ENCODE assay signal across 1 cellular context in genomic region chr6:138468320-138469015, GRCh38.
TF ChIP-seq lines count a peak whose summit lies in the region.

No MANE protein-coding gene starts in this region.

TF ChIP-seq in HepG2, 621 proteins besides CTCF, POLR2A, EP300 and RAD21 (continued from another document and continues in another):
- TF ChIP-seq ZBTB40 (IDR thresholded peaks at IDR 0.05) (no peak), ZBTB40 (CRISPR knock-in tag; IDR thresholded peaks at IDR 0.05) (no peak), KDM1A (CRISPR knock-in tag; IDR thresholded peaks at IDR 0.05) (peak; percentile 27; the same call in 1 of the 2 replicates), CEBPB (IDR thresholded peaks at IDR 0.05; ENCODE audit: borderline replicate concordance, low read depth, low read length) (peak; percentile 90), ZFP90 (CRISPR knock-in tag; IDR thresholded peaks at IDR 0.05; ENCODE audit: borderline replicate concordance) (no peak), POLR2G (IDR thresholded peaks at IDR 0.05; ENCODE audit: low read depth, low read length) (no peak), GABPA (IDR thresholded peaks at IDR 0.05; ENCODE audit: low read depth, low read length) (no peak), GABPA (CRISPR knock-in tag; IDR thresholded peaks at IDR 0.05; ENCODE audit: low read depth) (no peak), RFX1 (IDR thresholded peaks at IDR 0.05) (no peak), ZGPAT (CRISPR knock-in tag; IDR thresholded peaks at IDR 0.05) (0 out of 2 replicates have a peak, but pooled peaks have one; percentile 22), RBM39 (IDR thresholded peaks at IDR 0.05; ENCODE audit: low read depth, low read length, poor library complexity, severe bottlenecking) (no peak), FOXA3 (CRISPR knock-in tag; IDR thresholded peaks at IDR 0.05) (peak; percentile 78), RARA (CRISPR knock-in tag; IDR thresholded peaks at IDR 0.05) (peak; percentile 31; the same call in 1 of the 2 replicates), ZKSCAN8 (CRISPR knock-in tag; IDR thresholded peaks at IDR 0.05; ENCODE audit: borderline replicate concordance) (no peak), FOXP4 (CRISPR knock-in tag; IDR thresholded peaks at IDR 0.05) (0 out of 2 replicates have a peak, but pooled peaks have one; percentile 24), HNRNPK (IDR thresholded peaks at IDR 0.05; ENCODE audit: low read depth, low read length, poor library complexity, severe bottlenecking) (no peak), HNRNPL (IDR thresholded peaks at IDR 0.05; ENCODE audit: low read depth, low read length) (no peak), SAP130 (CRISPR knock-in tag; IDR thresholded peaks at IDR 0.05; ENCODE audit: low read depth) (peak; percentile 51; the same call in 1 of the 2 replicates), MEIS1 (CRISPR knock-in tag; IDR thresholded peaks at IDR 0.05; ENCODE audit: borderline replicate concordance) (no peak), FOSL2 (CRISPR knock-in tag; IDR thresholded peaks at IDR 0.05) (peak; percentile 96), NFIC (IDR thresholded peaks at IDR 0.05; ENCODE audit: low read length) (peak; percentile 16; the same call in 1 of the 2 replicates), MIER2 (CRISPR knock-in tag; IDR thresholded peaks at IDR 0.05) (no peak), CREB1 (IDR thresholded peaks at IDR 0.05) (peak; percentile 42; the same call in 1 of the 2 replicates), CREB1 (CRISPR knock-in tag; IDR thresholded peaks at IDR 0.05) (peak; percentile 28; the same call in 1 of the 2 replicates), AKAP8 (CRISPR knock-in tag; IDR thresholded peaks at IDR 0.05) (no peak), FOXA1 (IDR thresholded peaks at IDR 0.05) (peak; percentile 47; the same call in 1 of the 2 replicates), FOXA1 (CRISPR knock-in tag; IDR thresholded peaks at IDR 0.05) (peak; percentile 77), ZFP1 (CRISPR knock-in tag; IDR thresholded peaks at IDR 0.05) (no peak), SKI (IDR thresholded peaks at IDR 0.05; ENCODE audit: partially characterized antibody) (peak; percentile 16), ZNF230 (CRISPR knock-in tag; IDR thresholded peaks at IDR 0.05) (no peak), REPIN1 (CRISPR knock-in tag; IDR thresholded peaks at IDR 0.05; ENCODE audit: borderline replicate concordance, low read depth) (no peak), ERF (CRISPR knock-in tag; IDR thresholded peaks at IDR 0.05) (no peak), JUND (CRISPR knock-in tag; IDR thresholded peaks at IDR 0.05) (peak; percentile 66; the same call in 1 of the 2 replicates), MAZ (IDR thresholded peaks at IDR 0.05; ENCODE audit: borderline replicate concordance, low read depth, low read length) (no peak), MAZ (CRISPR knock-in tag; IDR thresholded peaks at IDR 0.05; ENCODE audit: low read depth) (no peak), POLR2AphosphoS2 (IDR thresholded peaks at IDR 0.05; ENCODE audit: low read depth, low read length) (no peak), HDAC1 (CRISPR knock-in tag; IDR thresholded peaks at IDR 0.05) (0 out of 2 replicates have a peak, but pooled peaks have one; percentile 22), EED (CRISPR knock-in tag; IDR thresholded peaks at IDR 0.05) (no peak), CEBPG (CRISPR knock-in tag; IDR thresholded peaks at IDR 0.05) (peak; percentile 78), TCF7 (IDR thresholded peaks at IDR 0.05; ENCODE audit: low read depth) (peak; percentile 77), MNT (IDR thresholded peaks at IDR 0.05) (no peak), HIC2 (CRISPR knock-in tag; IDR thresholded peaks at IDR 0.05; ENCODE audit: low read depth) (no peak), HOXA3 (CRISPR knock-in tag; IDR thresholded peaks at IDR 0.05) (no peak), GFI1 (CRISPR knock-in tag; IDR thresholded peaks at IDR 0.05; ENCODE audit: borderline replicate concordance) (peak; percentile 95), TCF7L2 (IDR thresholded peaks at IDR 0.05; ENCODE audit: low read depth, low read length) (0 out of 2 replicates have a peak, but pooled peaks have one; percentile 18), SMC3 (IDR thresholded peaks at IDR 0.05; ENCODE audit: low read length) (0 out of 2 replicates have a peak, but pooled peaks have one; percentile 3)
- TF ChIP-seq, protein P1, sequence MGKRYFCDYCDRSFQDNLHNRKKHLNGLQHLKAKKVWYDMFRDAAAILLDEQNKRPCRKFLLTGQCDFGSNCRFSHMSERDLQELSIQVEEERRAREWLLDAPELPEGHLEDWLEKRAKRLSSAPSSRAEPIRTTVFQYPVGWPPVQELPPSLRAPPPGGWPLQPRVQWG (CRISPR knock-in tag; IDR thresholded peaks at IDR 0.05; ENCODE audit: borderline replicate concordance, low read depth): no peak
- TF ChIP-seq, protein P2, sequence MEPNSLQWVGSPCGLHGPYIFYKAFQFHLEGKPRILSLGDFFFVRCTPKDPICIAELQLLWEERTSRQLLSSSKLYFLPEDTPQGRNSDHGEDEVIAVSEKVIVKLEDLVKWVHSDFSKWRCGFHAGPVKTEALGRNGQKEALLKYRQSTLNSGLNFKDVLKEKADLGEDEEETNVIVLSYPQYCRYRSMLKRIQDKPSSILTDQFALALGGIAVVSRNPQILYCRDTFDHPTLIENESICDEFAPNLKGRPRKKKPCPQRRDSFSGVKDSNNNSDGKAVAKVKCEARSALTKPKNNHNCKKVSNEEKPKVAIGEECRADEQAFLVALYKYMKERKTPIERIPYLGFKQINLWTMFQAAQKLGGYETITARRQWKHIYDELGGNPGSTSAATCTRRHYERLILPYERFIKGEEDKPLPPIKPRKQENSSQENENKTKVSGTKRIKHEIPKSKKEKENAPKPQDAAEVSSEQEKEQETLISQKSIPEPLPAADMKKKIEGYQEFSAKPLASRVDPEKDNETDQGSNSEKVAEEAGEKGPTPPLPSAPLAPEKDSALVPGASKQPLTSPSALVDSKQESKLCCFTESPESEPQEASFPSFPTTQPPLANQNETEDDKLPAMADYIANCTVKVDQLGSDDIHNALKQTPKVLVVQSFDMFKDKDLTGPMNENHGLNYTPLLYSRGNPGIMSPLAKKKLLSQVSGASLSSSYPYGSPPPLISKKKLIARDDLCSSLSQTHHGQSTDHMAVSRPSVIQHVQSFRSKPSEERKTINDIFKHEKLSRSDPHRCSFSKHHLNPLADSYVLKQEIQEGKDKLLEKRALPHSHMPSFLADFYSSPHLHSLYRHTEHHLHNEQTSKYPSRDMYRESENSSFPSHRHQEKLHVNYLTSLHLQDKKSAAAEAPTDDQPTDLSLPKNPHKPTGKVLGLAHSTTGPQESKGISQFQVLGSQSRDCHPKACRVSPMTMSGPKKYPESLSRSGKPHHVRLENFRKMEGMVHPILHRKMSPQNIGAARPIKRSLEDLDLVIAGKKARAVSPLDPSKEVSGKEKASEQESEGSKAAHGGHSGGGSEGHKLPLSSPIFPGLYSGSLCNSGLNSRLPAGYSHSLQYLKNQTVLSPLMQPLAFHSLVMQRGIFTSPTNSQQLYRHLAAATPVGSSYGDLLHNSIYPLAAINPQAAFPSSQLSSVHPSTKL (CRISPR knock-in tag; IDR thresholded peaks at IDR 0.05): peak; percentile 79
